In genomic region chr19:54462713-54463530, GRCh38 we compare ENCODE assay signal across 8 cellular contexts. TPM values are rescaled to one million over a fixed set of nuclear protein-coding genes. Genes with fewer than 3 reads are reported as not detected.
DNase-seq lines count a peak whose midpoint lies in the region; ATAC-seq and TF ChIP-seq lines count a peak whose summit lies in the region.

No MANE protein-coding gene starts in this region.

- H3K4me3 Mint-ChIP-seq in activated CD8-positive, alpha-beta T cell treated with anti-CD3 and anti-CD28 coated beads for 36 hours = peak overlapping the region; percentile 82
- H3K4me3 Mint-ChIP-seq in effector memory CD8-positive, alpha-beta T cell = peak overlapping the region; percentile 80 to 88

- peaks cover 30% of the 10 kb centered on the region for H3K36me3 Mint-ChIP-seq in activated CD8-positive, alpha-beta T cell treated with anti-CD3 and anti-CD28 coated beads for 36 hours (ENCODE audit: low read depth)
- H3K36me3 Mint-ChIP-seq in effector memory CD8-positive, alpha-beta T cell (ENCODE audit: insufficient read depth) = peaks cover 62% of the 10 kb centered on the region

- H3K27me3 Mint-ChIP-seq in activated CD8-positive, alpha-beta T cell treated with anti-CD3 and anti-CD28 coated beads for 36 hours = no peaks in the 10 kb centered on the region
- no peaks in the 10 kb centered on the region for H3K27me3 Mint-ChIP-seq in effector memory CD8-positive, alpha-beta T cell

- DNase-seq in NCI-H226 (peak; percentile 39), mesenteric fat pad (ENCODE audit: low spot score) (peak; percentile 95), NCI-H2107 (lab: John Stamatoyannopoulos, UW) (no peak)
- DNase-seq in activated CD8-positive, alpha-beta T cell treated with anti-CD3 and anti-CD28 coated beads for 36 hours = peak; percentile 73
- DNase-seq in effector memory CD8-positive, alpha-beta T cell = peak; percentile 68 to 69 (median 69)
- DNase-seq in stimulated activated CD8-positive, alpha-beta memory T cell treated with anti-CD3 and anti-CD28 coated beads, Interleukin-4, amount 100 ng/mL, for 1 hour (ENCODE audit: low read depth in 2 of 2, low spot score in 1 of 2) = peak; percentile 31 to 32

- peak; percentile 12 for ATAC-seq in HG02610 (IDR thresholded peaks at IDR 0.05; ENCODE audit: unreplicated experiment)
- ATAC-seq in activated CD8-positive, alpha-beta T cell treated with anti-CD3 and anti-CD28 coated beads for 36 hours = peak; percentile 8
- peak; percentile 43 for ATAC-seq in effector memory CD8-positive, alpha-beta T cell (replicated peaks)

- CTCF ChIA-PET in activated CD8-positive, alpha-beta T cell treated with anti-CD3 and anti-CD28 coated beads for 36 hours (lab: Charles Lee) = interaction anchor here (1.2 kb wide), 1 partner anchor 14 kb away, joined by 3 read pairs; the partner anchor contains the start of gene LENG8

- H3K9me3 Mint-ChIP-seq in activated CD8-positive, alpha-beta T cell treated with anti-CD3 and anti-CD28 coated beads for 36 hours = no peaks in the 10 kb centered on the region
- no peaks in the 10 kb centered on the region for H3K9me3 Mint-ChIP-seq in effector memory CD8-positive, alpha-beta T cell

- TF ChIP-seq CTCF in GM12873 (IDR thresholded peaks at IDR 0.05; ENCODE audit: insufficient read depth, low read depth, low read length, missing control alignments) = peak; percentile 29
- TF ChIP-seq CTCF in activated CD8-positive, alpha-beta T cell treated with anti-CD3 and anti-CD28 coated beads for 36 hours (IDR thresholded peaks at IDR 0.05) = peak; percentile 17

- POLR2A ChIA-PET in activated CD8-positive, alpha-beta T cell treated with anti-CD3 and anti-CD28 coated beads for 36 hours (lab: Charles Lee) = interaction anchor here (0.6 to 3.3 kb wide), 7 partner anchors 9 to 262 kb away, joined by 4 to 38 read pairs (median 4); partner anchors contain the start of genes LENG8 and RPS9

- H3K4me1 Mint-ChIP-seq in activated CD8-positive, alpha-beta T cell treated with anti-CD3 and anti-CD28 coated beads for 36 hours (ENCODE audit: low read depth) = peaks cover 28% of the 10 kb centered on the region
- peaks cover 40 to 41% of the 10 kb centered on the region in 2 donors for H3K4me1 Mint-ChIP-seq in effector memory CD8-positive, alpha-beta T cell (ENCODE audit: low read depth in 2 of 2)

- H3K27ac Mint-ChIP-seq in activated CD8-positive, alpha-beta T cell treated with anti-CD3 and anti-CD28 coated beads for 36 hours = peak overlapping the region; percentile 88
- H3K27ac Mint-ChIP-seq in effector memory CD8-positive, alpha-beta T cell = peak overlapping the region; percentile 78 to 97

- intact Hi-C loops in activated CD8-positive, alpha-beta T cell treated with anti-CD3 and anti-CD28 coated beads for 36 hours (cut with micrococcal nuclease) = no loop called here

RNA-seq across cellular contexts. Expression of gene LENG9, which starts 0.7 kb away (rescaled TPM):
- total RNA-seq in activated CD8-positive, alpha-beta T cell treated with anti-CD3 and anti-CD28 coated beads for 36 hours = 1 to 10 TPM; 4.3 to 5.5 TPM
- total RNA-seq in mesenteric fat pad = 8.3 TPM

RNA-seq across cellular contexts. Expression of gene CDC42EP5, which starts 10.2 kb away (rescaled TPM):
- total RNA-seq in activated CD8-positive, alpha-beta T cell treated with anti-CD3 and anti-CD28 coated beads for 36 hours = under 1 TPM; 0.45 to 0.83 TPM
- total RNA-seq in mesenteric fat pad = 38.1 TPM

RNA-seq across cellular contexts. Expression of gene LENG8, which starts 13.9 kb away (rescaled TPM):
- total RNA-seq in activated CD8-positive, alpha-beta T cell treated with anti-CD3 and anti-CD28 coated beads for 36 hours = 100 to 1,000 TPM; 165 to 170 TPM
- 141 TPM for total RNA-seq in mesenteric fat pad

RNA-seq across cellular contexts. Expression of gene LAIR2, which starts 39.7 kb away (rescaled TPM):
- 1 to 10 TPM; 1.5 to 2.1 TPM for total RNA-seq in activated CD8-positive, alpha-beta T cell treated with anti-CD3 and anti-CD28 coated beads for 36 hours
- 1.7 TPM for total RNA-seq in mesenteric fat pad

RNA-seq across cellular contexts. Expression of gene TTYH1, which starts 47.7 kb away (rescaled TPM):
- total RNA-seq in activated CD8-positive, alpha-beta T cell treated with anti-CD3 and anti-CD28 coated beads for 36 hours = under 1 TPM in 1 of 2 experiments, not detected in 1; 0.70 TPM
- not detected for total RNA-seq in mesenteric fat pad

Comparison
In these comparisons a context has a peak if more than half of its experiments do, and no peak if none do; other contexts are left out.
1. RNA of gene CDC42EP5, which starts 10.2 kb away (total RNA-seq): 38.1 TPM in mesenteric fat pad (single experiment); 0.45 to 0.83 TPM in activated CD8-positive, alpha-beta T cell treated with anti-CD3 and anti-CD28 coated beads for 36 hours; every median in the first group is over 10 times any median in the second.
2. Peak in every context shown above with its lines, with median percentiles within 50 percentile points of each other: ATAC-seq.